16 cellular contexts compared by ENCODE assay signal in the genomic region with DNA sequence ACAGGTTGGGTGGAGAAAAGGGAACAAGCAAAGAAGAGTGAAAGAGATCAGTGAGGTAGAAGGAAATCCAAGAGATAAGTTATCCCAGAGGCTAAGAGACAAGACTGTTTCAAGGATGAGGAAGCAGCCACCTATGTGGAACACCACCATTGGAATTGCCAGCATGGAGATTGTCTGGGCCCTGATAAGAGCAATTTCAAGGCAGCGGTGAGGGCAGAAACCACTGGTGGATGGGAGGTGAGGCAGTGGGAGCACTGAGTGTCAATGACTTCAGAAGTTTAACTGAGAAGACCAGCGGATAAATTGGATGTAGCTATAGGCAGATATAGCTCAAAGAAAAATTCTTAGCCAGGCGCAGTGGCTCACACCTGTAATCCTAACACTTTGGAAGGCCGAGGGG. TPM values are rescaled to one million over a fixed set of nuclear protein-coding genes. Genes with fewer than 3 reads are reported as not detected.
DNase-seq lines count a peak whose midpoint lies in the region; ATAC-seq and TF ChIP-seq lines count a peak whose summit lies in the region.
"Had no signal": no experiment of that assay in that cellular context is flagged by ENCODE, and none has a peak within 500 bp of the region (broad histone marks: within the 10 kb centered on the region; RNA-seq: fewer than 3 reads in every experiment).

No MANE protein-coding gene starts in this region.

- ATAC-seq in right lobe of liver, result no peak
- ATAC-seq in left lobe of liver, result no peak
- ATAC-seq: CD8-positive, alpha-beta T cell had no signal

- TF ChIP-seq POLR2A in right lobe of liver (IDR thresholded peaks at IDR 0.05), result no peak
- TF ChIP-seq POLR2A in sigmoid colon (IDR thresholded peaks at IDR 0.05), result no peak

- peaks cover 2 to 7% (median 6%) of the 10 kb centered on the region in 4 donors for H3K4me1 ChIP-seq in liver (ENCODE audit: control insufficient read depth in 4 of 4, insufficient read depth in 4 of 4, low read length in 3 of 4)
- peaks cover 0 to 9% (median 4%) of the 10 kb centered on the region in 4 donors for H3K4me1 ChIP-seq in right lobe of liver
- peaks cover 0 to 24% (median 19%) of the 10 kb centered on the region in 4 donors for H3K4me1 ChIP-seq in sigmoid colon
- H3K4me1 ChIP-seq: Caco-2 had no signal

- no peak overlapping the region for H3K9ac ChIP-seq in liver (ENCODE audit: low read depth in 1 of 2, low read length in 2 of 2)
- H3K9ac ChIP-seq: BLaER1 had no signal

- WGBS in liver, result 95% methylated on average over 4 of the region's 4 CpGs
- whole genome bisulfite sequencing in right lobe of liver (ENCODE audit: insufficient coverage, low coverage, low lambda C conversion rate, missing lambda C conversion rate), result 75% methylated on average over 4 of the region's 4 CpGs
- 70 to 83% methylated on average over 4 of the region's 4 CpGs for WGBS in sigmoid colon, 2 donors

- DNase-seq in right lobe of liver (no peak), left lobe of liver (ENCODE audit: low spot score) (peak; percentile 11), sigmoid colon (peak; percentile 33), GM19240 (ENCODE audit: insufficient read length, low spot score) (no peak), middle frontal gyrus (ENCODE audit: extremely low spot score, low spot score) (no peak)
- DNase-seq: Caco-2; CD4-positive, CD25-positive, alpha-beta regulatory T cell; CD8-positive, alpha-beta T cell; DMS153; DND-41; GOT3 had no signal

- peak overlapping the region; percentile 78 to 89 for H3K27ac ChIP-seq in liver (ENCODE audit: low read depth in 1 of 2, low read length in 2 of 2)
- no peak overlapping the region for H3K27ac ChIP-seq in right lobe of liver
- no peak overlapping the region for H3K27ac ChIP-seq in sigmoid colon
- H3K27ac ChIP-seq: 22Rv1, BLaER1, C4-2B had no signal

- no peak for TF ChIP-seq RAD21 in liver (IDR thresholded peaks at IDR 0.05)

- TF ChIP-seq EP300 in sigmoid colon (IDR thresholded peaks at IDR 0.05), result no peak

- H3K9me3 ChIP-seq in liver (ENCODE audit: control insufficient read depth in 4 of 4, low read length in 3 of 4), result no peaks in the 10 kb centered on the region
- H3K9me3 ChIP-seq in right lobe of liver, result no peaks in the 10 kb centered on the region
- H3K9me3 ChIP-seq in sigmoid colon, result no peaks in the 10 kb centered on the region
- H3K9me3 ChIP-seq: BLaER1, Caco-2, HAP-1 had no signal

- intact Hi-C loops in right lobe of liver (cut with DNase I) (no loop called here), sigmoid colon (cut with DNase I) (no loop called here)

- H3K36me3 ChIP-seq in liver (ENCODE audit: control insufficient read depth in 4 of 4, insufficient read depth in 3 of 4, low read depth in 1 of 4, low read length in 3 of 4), result no peaks in the 10 kb centered on the region
- no peaks in the 10 kb centered on the region for H3K36me3 ChIP-seq in right lobe of liver
- no peaks in the 10 kb centered on the region for H3K36me3 ChIP-seq in sigmoid colon
- H3K36me3 ChIP-seq: BLaER1, HAP-1 had no signal

- H3K27me3 ChIP-seq in liver (ENCODE audit: control insufficient read depth in 4 of 4, insufficient read depth in 4 of 4, low read length in 3 of 4) (no peaks in the 10 kb centered on the region), right lobe of liver (no peaks in the 10 kb centered on the region), sigmoid colon (no peaks in the 10 kb centered on the region)
- H3K27me3 ChIP-seq: BLaER1 had no signal

- no peak for TF ChIP-seq CTCF in liver (IDR thresholded peaks at IDR 0.05; ENCODE audit: low read depth, low read length, missing input control)
- no peak for TF ChIP-seq CTCF in right lobe of liver (IDR thresholded peaks at IDR 0.05)
- TF ChIP-seq CTCF in sigmoid colon (IDR thresholded peaks at IDR 0.05), result no peak

- H3K4me3 ChIP-seq in liver (ENCODE audit: low read depth in 1 of 3, low read length in 3 of 3) (no peak overlapping the region), right lobe of liver (no peak overlapping the region), sigmoid colon (no peak overlapping the region)
- H3K4me3 ChIP-seq: BLaER1, HAP-1 had no signal

TF ChIP-seq in liver, 16 proteins besides CTCF, POLR2A, EP300 and RAD21:
- TF ChIP-seq JUND (IDR thresholded peaks at IDR 0.05) (no peak), SP1 (IDR thresholded peaks at IDR 0.05) (no peak), NR2F2 (IDR thresholded peaks at IDR 0.05) (no peak), YY1 (IDR thresholded peaks at IDR 0.05) (no peak), HNF4G (IDR thresholded peaks at IDR 0.05) (no peak), RXRA (IDR thresholded peaks at IDR 0.05) (no peak), ZBTB33 (IDR thresholded peaks at IDR 0.05) (no peak), GABPA (IDR thresholded peaks at IDR 0.05 in 1 of 2, conservative IDR thresholded peaks at IDR 0.05 in 1 of 2) (no peak), EGR1 (IDR thresholded peaks at IDR 0.05; ENCODE audit: low read depth in 2 of 2) (no peak), FOXA1 (IDR thresholded peaks at IDR 0.05) (no peak), HNF4A (conservative IDR thresholded peaks at IDR 0.05) (no peak)
- TF ChIP-seq, protein P1, sequence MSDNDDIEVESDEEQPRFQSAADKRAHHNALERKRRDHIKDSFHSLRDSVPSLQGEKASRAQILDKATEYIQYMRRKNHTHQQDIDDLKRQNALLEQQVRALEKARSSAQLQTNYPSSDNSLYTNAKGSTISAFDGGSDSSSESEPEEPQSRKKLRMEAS (IDR thresholded peaks at IDR 0.05), result no peak
- TF ChIP-seq, protein P2, sequence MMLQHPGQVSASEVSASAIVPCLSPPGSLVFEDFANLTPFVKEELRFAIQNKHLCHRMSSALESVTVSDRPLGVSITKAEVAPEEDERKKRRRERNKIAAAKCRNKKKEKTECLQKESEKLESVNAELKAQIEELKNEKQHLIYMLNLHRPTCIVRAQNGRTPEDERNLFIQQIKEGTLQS (IDR thresholded peaks at IDR 0.05), result no peak
- TF ChIP-seq, protein P3, sequence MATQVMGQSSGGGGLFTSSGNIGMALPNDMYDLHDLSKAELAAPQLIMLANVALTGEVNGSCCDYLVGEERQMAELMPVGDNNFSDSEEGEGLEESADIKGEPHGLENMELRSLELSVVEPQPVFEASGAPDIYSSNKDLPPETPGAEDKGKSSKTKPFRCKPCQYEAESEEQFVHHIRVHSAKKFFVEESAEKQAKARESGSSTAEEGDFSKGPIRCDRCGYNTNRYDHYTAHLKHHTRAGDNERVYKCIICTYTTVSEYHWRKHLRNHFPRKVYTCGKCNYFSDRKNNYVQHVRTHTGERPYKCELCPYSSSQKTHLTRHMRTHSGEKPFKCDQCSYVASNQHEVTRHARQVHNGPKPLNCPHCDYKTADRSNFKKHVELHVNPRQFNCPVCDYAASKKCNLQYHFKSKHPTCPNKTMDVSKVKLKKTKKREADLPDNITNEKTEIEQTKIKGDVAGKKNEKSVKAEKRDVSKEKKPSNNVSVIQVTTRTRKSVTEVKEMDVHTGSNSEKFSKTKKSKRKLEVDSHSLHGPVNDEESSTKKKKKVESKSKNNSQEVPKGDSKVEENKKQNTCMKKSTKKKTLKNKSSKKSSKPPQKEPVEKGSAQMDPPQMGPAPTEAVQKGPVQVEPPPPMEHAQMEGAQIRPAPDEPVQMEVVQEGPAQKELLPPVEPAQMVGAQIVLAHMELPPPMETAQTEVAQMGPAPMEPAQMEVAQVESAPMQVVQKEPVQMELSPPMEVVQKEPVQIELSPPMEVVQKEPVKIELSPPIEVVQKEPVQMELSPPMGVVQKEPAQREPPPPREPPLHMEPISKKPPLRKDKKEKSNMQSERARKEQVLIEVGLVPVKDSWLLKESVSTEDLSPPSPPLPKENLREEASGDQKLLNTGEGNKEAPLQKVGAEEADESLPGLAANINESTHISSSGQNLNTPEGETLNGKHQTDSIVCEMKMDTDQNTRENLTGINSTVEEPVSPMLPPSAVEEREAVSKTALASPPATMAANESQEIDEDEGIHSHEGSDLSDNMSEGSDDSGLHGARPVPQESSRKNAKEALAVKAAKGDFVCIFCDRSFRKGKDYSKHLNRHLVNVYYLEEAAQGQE (IDR thresholded peaks at IDR 0.05), result no peak
TF ChIP-seq in liver: peak in this region for 0.

RNA-seq across cellular contexts. Expression of gene SNX5, which starts 56.7 kb away (rescaled TPM):
- total RNA-seq in liver (10 to 100 TPM; 51.6 to 77.8 TPM), right lobe of liver (10 to 100 TPM; 32.6 to 74.5 (median 46.0) TPM), left lobe of liver (29.2 TPM), sigmoid colon (10 to 100 TPM; 69.0 to 79.5 (median 72.5) TPM)
- polyA plus RNA-seq in liver (10 to 100 TPM; 32.8 to 40.8 TPM), sigmoid colon (10 to 100 TPM; 88.7 to 98.5 (median 89.9) TPM)

RNA-seq across cellular contexts. Expression of gene MGME1, which starts 56.9 kb away (rescaled TPM):
- total RNA-seq in liver (10 to 100 TPM in 1 of 2 donors, 1 to 10 TPM in 1; 5.9 to 26.8 TPM), right lobe of liver (1 to 10 TPM; 6.0 to 8.4 (median 7.5) TPM), left lobe of liver (5.7 TPM), sigmoid colon (10 to 100 TPM in 2 of 4 donors, 1 to 10 TPM in 2; 5.0 to 15.8 (median 10.8) TPM)
- polyA plus RNA-seq in liver (1 to 10 TPM; 4.2 to 7.5 TPM), sigmoid colon (10 to 100 TPM; 14.8 to 17.4 (median 16.9) TPM)

Comparison
In these comparisons a context has a peak if more than half of its experiments do, and no peak if none do; other contexts are left out.
1. H3K27ac ChIP-seq: peak in liver (2 of 2); none in right lobe of liver (0 of 3) and sigmoid colon (0 of 4).
2. DNase-seq: peak in left lobe of liver (single experiment) and sigmoid colon (single experiment); none in right lobe of liver (0 of 3), GM19240 (single experiment) and middle frontal gyrus (single experiment).